In genomic region chr14:38958589-38958988, GRCh38 we compare ENCODE assay signal across 14 cellular contexts.
"Had no signal": no experiment of that assay in that cellular context is flagged by ENCODE, and none has a peak within 500 bp of the region (broad histone marks: within the 10 kb centered on the region; RNA-seq: fewer than 3 reads in every experiment).

No MANE protein-coding gene starts in this region.

- H3K79me2 ChIP-seq: hepatocyte had no signal

- H3K4me3 Mint-ChIP-seq: neural crest cell had no signal

- H3K27me3 ChIP-seq: ascending aorta, cardiac muscle cell, hepatocyte, ovary, stomach had no signal

- H3K36me3 ChIP-seq: ascending aorta, cardiac muscle cell, ovary, stomach, thoracic aorta had no signal

- H3K4me1 Mint-ChIP-seq: neural crest cell had no signal

- DNase-seq: activated CD4-positive, alpha-beta T cell treated with anti-CD3 and anti-CD28 coated beads for 1 hour; activated CD4-positive, alpha-beta T cell treated with anti-CD3 and anti-CD28 coated beads, Interleukin-2, amount 50 U/mL, for 48 hours; activated gamma-delta T cell; activated T-cell treated with anti-CD3 and anti-CD28 coated beads, Interleukin-2, amount 50 U/mL, for 48 hours; left ventricle myocardium superior; ovary; retina; small intestine; stomach had no signal

- H3K9me3 Mint-ChIP-seq: neural crest cell had no signal

- H3K9me3 ChIP-seq: ascending aorta, ovary, stomach, thoracic aorta had no signal

- H3K27ac ChIP-seq: ascending aorta, cardiac muscle cell, hepatocyte, ovary, stomach, thoracic aorta had no signal

- H3K4me2 ChIP-seq: hepatocyte had no signal

- H2AFZ ChIP-seq: hepatocyte had no signal

- H3K4me1 ChIP-seq: ascending aorta, stomach had no signal

- H3K4me3 ChIP-seq: ascending aorta, cardiac muscle cell, hepatocyte, ovary, stomach, thoracic aorta had no signal

- ATAC-seq: left ventricle myocardium superior had no signal
